In the genomic region with DNA sequence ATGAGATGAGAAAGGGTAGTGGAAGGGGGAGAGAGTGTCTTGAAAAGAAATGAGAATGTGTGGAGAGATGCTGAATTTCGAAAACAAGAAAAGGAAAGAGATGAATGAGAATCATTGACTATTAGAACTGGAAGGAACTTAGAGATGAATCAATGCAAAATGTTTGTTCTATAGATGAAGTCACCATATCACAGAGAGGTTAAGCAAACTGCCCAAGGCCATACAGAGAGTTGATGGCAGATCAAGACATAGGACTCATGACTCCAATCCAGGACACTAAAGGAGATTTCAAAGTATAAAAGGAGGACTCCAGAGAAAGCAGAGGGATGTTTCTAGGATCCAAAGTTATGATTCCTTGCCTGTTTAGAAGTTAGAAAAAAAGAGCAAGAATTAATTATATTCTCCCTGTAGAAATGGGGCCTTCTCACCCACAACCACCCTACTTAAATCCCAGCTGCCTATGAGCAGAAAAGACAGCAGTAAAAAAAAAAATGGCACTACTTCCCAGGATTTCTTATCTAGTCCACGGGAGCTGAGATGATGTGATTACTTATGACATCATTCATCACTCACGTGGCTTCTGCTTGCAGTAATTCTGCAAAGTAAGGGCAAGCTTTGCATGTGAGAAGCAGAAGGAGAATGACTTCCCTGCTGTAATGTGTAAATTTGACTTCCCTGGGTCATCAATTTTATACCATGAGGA, we compare ENCODE assay signal across 23 cellular contexts.
DNase-seq lines count a peak whose midpoint lies in the region; ATAC-seq, FAIRE-seq and TF ChIP-seq lines count a peak whose summit lies in the region.
"Had no signal": no experiment of that assay in that cellular context is flagged by ENCODE, and none has a peak within 500 bp of the region (broad histone marks: within the 10 kb centered on the region; RNA-seq: fewer than 3 reads in every experiment).

No MANE protein-coding gene starts in this region.

- no peak overlapping the region for H3K27ac Mint-ChIP-seq in activated CD8-positive, alpha-beta T cell treated with anti-CD3 and anti-CD28 coated beads, Interleukin-2, amount 10 ng/mL, durations not matched to agents 7 days and 5 days
- H3K27ac Mint-ChIP-seq: CD4-positive, alpha-beta T cell had no signal

- no peak overlapping the region for H2AFZ ChIP-seq in HepG2 (ENCODE audit: low read length)
- H2AFZ ChIP-seq in KMS-11 (ENCODE audit: low read depth), result no peak overlapping the region
- H2AFZ ChIP-seq in GM12878 (ENCODE audit: control insufficient read depth, low read depth, low read length), result no peak overlapping the region

- no peaks in the 10 kb centered on the region for H3K4me1 Mint-ChIP-seq in activated CD8-positive, alpha-beta T cell treated with anti-CD3 and anti-CD28 coated beads, Interleukin-2, amount 10 ng/mL, durations not matched to agents 7 days and 5 days (ENCODE audit: low read depth)

- no peak for TF ChIP-seq CTCF in HepG2 (CRISPR knock-in tag; IDR thresholded peaks at IDR 0.05)
- no peak for TF ChIP-seq CTCF in right lobe of liver (IDR thresholded peaks at IDR 0.05)
- no peak for TF ChIP-seq CTCF in KMS-11 (conservative IDR thresholded peaks at IDR 0.05; ENCODE audit: low read depth, low read length)
- no peak for TF ChIP-seq CTCF in GM12878 (IDR thresholded peaks at IDR 0.05 in 2 of 3, conservative IDR thresholded peaks at IDR 0.05 in 1 of 3; ENCODE audit: control insufficient read depth in 2 of 3, extremely low read depth in 1 of 3, insufficient read depth in 1 of 3, low read depth in 3 of 3, low read length in 3 of 3)

- H3K4me3 Mint-ChIP-seq in activated CD8-positive, alpha-beta T cell treated with anti-CD3 and anti-CD28 coated beads, Interleukin-2, amount 10 ng/mL, durations not matched to agents 7 days and 5 days, result no peak overlapping the region
- H3K4me3 Mint-ChIP-seq: CD4-positive, alpha-beta T cell had no signal

- no peak for FAIRE-seq in HepG2 (lab: Jason Lieb, UNC)
- no peak for FAIRE-seq in GM12878 (lab: Jason Lieb, UNC)
- FAIRE-seq: A204.1, D721Med had no signal

- no peak overlapping the region for H3K4me3 ChIP-seq in HepG2 (replicated peaks in 1 of 3; ENCODE audit: insufficient read depth in 1 of 3, low read depth in 2 of 3, low read length in 3 of 3)
- no peak overlapping the region for H3K4me3 ChIP-seq in right lobe of liver
- H3K4me3 ChIP-seq in KMS-11 (IDR thresholded peaks at IDR 0.05; ENCODE audit: insufficient read depth, low read depth, low read length), result no peak overlapping the region
- H3K4me3 ChIP-seq in GM12878, result no peak overlapping the region
- H3K4me3 ChIP-seq: BLaER1 treated with 17β-estradiol and CSF1 and Interleukin-3, amounts not matched to agents 10 nM and 100 nM; SJSA1 had no signal

- CTCF ChIA-PET in HepG2 (lab: Yijun Ruan, JAX; ENCODE audit: low intra/inter-chr PET ratio, low total read pairs) (no interaction called here), GM12878 (lab: Yijun Ruan, JAX) (interaction anchor here (1.6 to 2.7 kb wide), 2 partner anchors 81 to 164 kb away, joined by 3 to 24 read pairs; no protein-coding TSS in a partner anchor)
- CTCF ChIA-PET in activated CD8-positive, alpha-beta T cell treated with anti-CD3 and anti-CD28 coated beads, Interleukin-2, amount 10 ng/mL, durations not matched to agents 7 days and 5 days (lab: Charles Lee), result no interaction called here

- no peaks in the 10 kb centered on the region for H3K9me3 Mint-ChIP-seq in activated CD8-positive, alpha-beta T cell treated with anti-CD3 and anti-CD28 coated beads, Interleukin-2, amount 10 ng/mL, durations not matched to agents 7 days and 5 days (ENCODE audit: insufficient read depth)
- H3K9me3 Mint-ChIP-seq: CD4-positive, alpha-beta T cell had no signal

- H3K4me2 ChIP-seq in HepG2 (ENCODE audit: low read depth, low read length), result no peak overlapping the region
- peak overlapping the region; percentile 89 for H3K4me2 ChIP-seq in KMS-11
- H3K4me2 ChIP-seq in GM12878 (ENCODE audit: control insufficient read depth, insufficient read depth), result no peak overlapping the region
- H3K4me2 ChIP-seq: BLaER1 treated with 17β-estradiol and CSF1 and Interleukin-3, amounts not matched to agents 10 nM and 100 nM had no signal

- intact Hi-C loops in HepG2 (cut with micrococcal nuclease; ENCODE audit: unreplicated experiment) (no loop called here), right lobe of liver (cut with DNase I) (no loop called here), GM12878 (cut with micrococcal nuclease; ENCODE audit: unreplicated experiment) (loop anchor here (2.0 to 10.0 kb wide), 4 partner anchors 17 to 679 kb away; no protein-coding TSS in a partner anchor)

- POLR2A ChIA-PET in HepG2 (lab: Yijun Ruan, JAX) (no interaction called here), GM12878 (lab: Charles Lee) (interaction anchor here (1.4 kb wide), 1 partner anchor 21 kb away, joined by 4 read pairs; no protein-coding TSS in a partner anchor)
- POLR2A ChIA-PET in activated CD8-positive, alpha-beta T cell treated with anti-CD3 and anti-CD28 coated beads, Interleukin-2, amount 10 ng/mL, durations not matched to agents 7 days and 5 days (lab: Charles Lee), result no interaction called here

- H3K36me3 ChIP-seq in HepG2 (replicated peaks in 1 of 2; ENCODE audit: control insufficient read depth in 1 of 2, insufficient read depth in 2 of 2, low read length in 2 of 2), result no peaks in the 10 kb centered on the region
- H3K36me3 ChIP-seq in right lobe of liver, result no peaks in the 10 kb centered on the region
- no peaks in the 10 kb centered on the region for H3K36me3 ChIP-seq in KMS-11 (ENCODE audit: insufficient read depth)
- no peaks in the 10 kb centered on the region for H3K36me3 ChIP-seq in GM12878 (ENCODE audit: control insufficient read depth in 2 of 2, insufficient read depth in 2 of 2, low read length in 1 of 2)
- H3K36me3 ChIP-seq: BLaER1 treated with 17β-estradiol and CSF1 and Interleukin-3, amounts not matched to agents 10 nM and 100 nM; SJSA1 had no signal

- H3K27me3 ChIP-seq in HepG2 (ENCODE audit: control insufficient read depth in 1 of 2, insufficient read depth in 2 of 2, low read length in 2 of 2), result peaks cover 1 to 4% of the 10 kb centered on the region in 2 experiments; a peak in 1 of 5 replicates
- no peaks in the 10 kb centered on the region for H3K27me3 ChIP-seq in right lobe of liver
- H3K27me3 ChIP-seq in KMS-11 (ENCODE audit: insufficient read depth, low read depth), result no peaks in the 10 kb centered on the region
- H3K27me3 ChIP-seq in GM12878 (replicated peaks in 1 of 2; ENCODE audit: control insufficient read depth in 2 of 2, insufficient read depth in 2 of 2, low read length in 1 of 2), result no peaks in the 10 kb centered on the region
- H3K27me3 ChIP-seq: BLaER1 treated with 17β-estradiol and CSF1 and Interleukin-3, amounts not matched to agents 10 nM and 100 nM; SJSA1 had no signal

- no peaks in the 10 kb centered on the region for H3K9me3 ChIP-seq in HepG2 (ENCODE audit: low read length)
- no peaks in the 10 kb centered on the region for H3K9me3 ChIP-seq in right lobe of liver
- H3K9me3 ChIP-seq in GM12878 (replicated peaks; ENCODE audit: control insufficient read depth, insufficient read depth, low read length), result no peaks in the 10 kb centered on the region
- H3K9me3 ChIP-seq: BLaER1 treated with 17β-estradiol and CSF1 and Interleukin-3, amounts not matched to agents 10 nM and 100 nM; SJSA1 had no signal

- TF ChIP-seq RAD21 in HepG2 (CRISPR knock-in tag; IDR thresholded peaks at IDR 0.05) (no peak), GM12878 (IDR thresholded peaks at IDR 0.05; ENCODE audit: insufficient read depth, low read depth, low read length) (no peak)

- H3K9ac ChIP-seq in HepG2 (ENCODE audit: insufficient read depth, low read depth, low read length) (no peak overlapping the region), KMS-11 (no peak overlapping the region; the same call in 1 of the 2 replicates), GM12878 (ENCODE audit: control insufficient read depth, insufficient read depth, low read length) (no peak overlapping the region)
- H3K9ac ChIP-seq: BLaER1 treated with 17β-estradiol and CSF1 and Interleukin-3, amounts not matched to agents 10 nM and 100 nM had no signal

- BruUV-seq in HepG2 (replicated peaks; lab: Mats Ljungman, UMichigan), result no TSS peak
- no TSS peak for BruUV-seq in GM12878 (replicated peaks; lab: Mats Ljungman, UMichigan)

- H3K79me2 ChIP-seq in HepG2 (ENCODE audit: insufficient read depth, low read length) (no peaks in the 10 kb centered on the region), KMS-11 (ENCODE audit: insufficient read depth, low read depth) (no peaks in the 10 kb centered on the region), GM12878 (ENCODE audit: control insufficient read depth, insufficient read depth, low read length) (no peaks in the 10 kb centered on the region)

- no peak for TF ChIP-seq EP300 in HepG2 (IDR thresholded peaks at IDR 0.05; ENCODE audit: low read depth in 2 of 2, low read length in 2 of 2)
- no peak for TF ChIP-seq EP300 in HepG2 (CRISPR knock-in tag; IDR thresholded peaks at IDR 0.05; ENCODE audit: borderline replicate concordance)
- no peak for TF ChIP-seq EP300 in GM12878 (IDR thresholded peaks at IDR 0.05; ENCODE audit: borderline replicate concordance in 1 of 2, control insufficient read depth in 1 of 2, low read depth in 2 of 2, low read length in 2 of 2)

- H4K20me1 ChIP-seq in HepG2 (ENCODE audit: insufficient read depth, low read length) (no peaks in the 10 kb centered on the region), KMS-11 (ENCODE audit: insufficient read depth) (no peaks in the 10 kb centered on the region), GM12878 (ENCODE audit: control insufficient read depth, insufficient read depth) (no peaks in the 10 kb centered on the region)
- H4K20me1 ChIP-seq: BLaER1 treated with 17β-estradiol and CSF1 and Interleukin-3, amounts not matched to agents 10 nM and 100 nM had no signal

- no peaks in the 10 kb centered on the region for H3K4me1 ChIP-seq in HepG2 (ENCODE audit: insufficient read depth, low read length)
- H3K4me1 ChIP-seq in right lobe of liver, result no peaks in the 10 kb centered on the region
- H3K4me1 ChIP-seq in KMS-11 (ENCODE audit: low read depth, poor library complexity, severe bottlenecking), result peaks cover 94% of the 10 kb centered on the region
- peaks cover 47% of the 10 kb centered on the region for H3K4me1 ChIP-seq in GM12878 (ENCODE audit: control insufficient read depth, insufficient read depth, low read length)
- H3K4me1 ChIP-seq: SJSA1 had no signal

- 0% methylated on average over 3 of the region's 3 CpGs for WGBS in HepG2 (ENCODE audit: low lambda C conversion rate)
- WGBS in right lobe of liver (ENCODE audit: insufficient coverage, low coverage, low lambda C conversion rate, missing lambda C conversion rate), result 37% methylated on average over 3 of the region's 3 CpGs
- 68% methylated on average over 3 of the region's 3 CpGs for WGBS in GM12878 (ENCODE audit: insufficient coverage, insufficient replicate concordance, low lambda C conversion rate, missing lambda C conversion rate)

- no peak for ATAC-seq in HepG2
- no peak for ATAC-seq in right lobe of liver
- no peak for ATAC-seq in GM12878
- ATAC-seq in activated CD8-positive, alpha-beta T cell treated with anti-CD3 and anti-CD28 coated beads, Interleukin-2, amount 10 ng/mL, durations not matched to agents 7 days and 5 days, result no peak
- no peak for ATAC-seq in HG03280 (IDR thresholded peaks at IDR 0.05; ENCODE audit: unreplicated experiment)
- ATAC-seq: HCT116 had no signal

- SMC1A ChIA-PET in GM12878 (lab: Charles Lee; ENCODE audit: uncharacterized antibody, unreplicated experiment), result interaction anchor here (1.2 to 1.9 kb wide), 2 partner anchors 21 to 164 kb away, joined by 3 to 4 read pairs; no protein-coding TSS in a partner anchor

- peaks cover 2% of the 10 kb centered on the region for H3K27me3 Mint-ChIP-seq in activated CD8-positive, alpha-beta T cell treated with anti-CD3 and anti-CD28 coated beads, Interleukin-2, amount 10 ng/mL, durations not matched to agents 7 days and 5 days (ENCODE audit: low read depth)

- no peaks in the 10 kb centered on the region for H3K36me3 Mint-ChIP-seq in activated CD8-positive, alpha-beta T cell treated with anti-CD3 and anti-CD28 coated beads, Interleukin-2, amount 10 ng/mL, durations not matched to agents 7 days and 5 days (ENCODE audit: low read depth)

- DNase-seq in HepG2 (ENCODE audit: low spot score), result no peak
- no peak for DNase-seq in right lobe of liver
- DNase-seq in GM12878 (ENCODE audit: low read depth, low spot score), result no peak
- DNase-seq in activated CD8-positive, alpha-beta T cell treated with anti-CD3 and anti-CD28 coated beads, Interleukin-2, amount 10 ng/mL, durations not matched to agents 7 days and 5 days, result no peak
- no peak for DNase-seq in SKM-1 treated with dmso at 0.1 percent for 144 hours (lab: John Stamatoyannopoulos, UW; ENCODE audit: unreplicated experiment)
- DNase-seq: AML-193; CD4-positive, alpha-beta T cell; KG1; NCI-H1092; NCI-H1417 treated with DMSO at 0.1 percent for 48 hours; NCI-H1694 treated with DMSO at 0.1 percent for 48 hours; NCI-H2081; NCI-H226; NCI-H510A treated with DMSO at 0.1 percent for 48 hours; Right ventricle myocardium superior; RPMI8226 had no signal

- no peak for TF ChIP-seq POLR2A in HepG2 (IDR thresholded peaks at IDR 0.05; ENCODE audit: insufficient read depth in 1 of 2, low read depth in 2 of 2, low read length in 2 of 2)
- TF ChIP-seq POLR2A in right lobe of liver (IDR thresholded peaks at IDR 0.05), result no peak
- TF ChIP-seq POLR2A in GM12878 (IDR thresholded peaks at IDR 0.05; ENCODE audit: low read depth, low read length), result no peak

- in situ Hi-C loops in HepG2 (cut with HindIII; ENCODE audit: extremely low pct_ligation_motif_present, low pct_unique_long_range_greater_than_20kb) (no loop called here), GM12878 (cut with MboI) (no loop called here)

- RAD21 ChIA-PET in GM12878 (lab: Charles Lee; ENCODE audit: unreplicated experiment), result no interaction called here

- H3K27ac ChIP-seq in HepG2 (ENCODE audit: extremely low read length, insufficient read depth, low read length) (no peak overlapping the region), right lobe of liver (no peak overlapping the region), KMS-11 (peak overlapping the region; percentile 73), GM12878 (ENCODE audit: control insufficient read depth, insufficient read depth) (no peak overlapping the region)
- H3K27ac ChIP-seq: BLaER1 treated with 17β-estradiol and CSF1 and Interleukin-3, amounts not matched to agents 10 nM and 100 nM; SJSA1 had no signal
